ENCODE assay signal across 8 cellular contexts in the genomic region with DNA sequence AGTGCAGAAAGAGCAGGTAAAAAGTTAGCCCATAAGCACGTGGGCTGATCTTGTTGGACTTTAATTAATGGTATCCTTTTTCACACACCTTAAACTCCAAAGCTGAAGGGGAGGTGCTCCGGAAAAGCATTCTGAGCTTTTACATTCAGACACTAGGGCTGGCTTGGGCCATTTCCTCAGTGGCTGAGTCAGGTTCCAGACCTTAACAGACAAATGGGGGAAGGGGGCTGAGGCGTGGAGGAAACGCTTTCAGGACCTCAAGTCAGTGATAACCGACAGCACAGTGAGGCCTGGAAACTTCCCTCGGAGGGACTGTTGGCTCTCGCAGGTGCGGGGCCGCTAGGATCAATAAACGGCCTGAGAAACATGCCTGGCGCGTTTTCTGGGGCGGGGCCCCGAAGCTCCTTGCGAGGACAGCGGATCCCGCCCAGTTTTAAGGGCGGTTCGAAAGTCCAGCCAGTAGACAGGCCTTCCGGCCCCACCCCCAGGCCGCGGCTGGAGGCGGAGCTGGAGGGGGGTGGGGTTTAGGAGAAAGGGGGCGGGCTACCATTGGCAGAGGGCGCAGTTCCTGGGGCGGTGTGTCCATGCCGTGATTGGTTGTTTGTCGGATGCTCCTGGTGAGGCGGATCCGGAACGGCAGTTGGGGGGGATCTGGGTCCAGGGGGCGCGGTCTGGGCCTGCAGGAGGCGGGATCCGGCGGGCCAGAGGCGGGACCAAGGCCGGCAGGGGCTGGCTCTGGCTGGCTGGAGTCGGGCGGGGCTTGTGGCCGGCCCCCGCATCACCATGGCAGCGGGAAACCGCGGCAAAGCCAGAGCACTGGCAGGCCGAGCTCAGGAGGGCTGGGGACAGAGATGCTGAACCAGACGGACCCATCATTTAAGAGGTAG. TPM values are rescaled to one million over a fixed set of nuclear protein-coding genes. Genes with fewer than 3 reads are reported as not detected.
DNase-seq lines count a peak whose midpoint lies in the region; ATAC-seq and TF ChIP-seq lines count a peak whose summit lies in the region.

No MANE protein-coding gene starts in this region.

- in situ Hi-C loops in KBM-7 (cut with MboI; ENCODE audit: low pct_unique_long_range_greater_than_20kb, low sequenced_read_pairs), result no loop called here

- H3K27me3 ChIP-seq in PC-9 (ENCODE audit: insufficient read depth, low read depth), result no peaks in the 10 kb centered on the region
- no peaks in the 10 kb centered on the region for H3K27me3 ChIP-seq in muscle layer of colon (ENCODE audit: control insufficient read depth in 1 of 2, insufficient read depth in 2 of 2, low read length in 2 of 2)

- ATAC-seq in GM21723 (IDR thresholded peaks at IDR 0.05; ENCODE audit: unreplicated experiment) (peak; percentile 93), esophagus mucosa (peak; percentile 98)
- peak; percentile 94 for ATAC-seq in activated T-cell treated with anti-CD3 and anti-CD28 coated beads, Interleukin-2, amount 50 U/mL, for 4 hours

- H3K4me1 ChIP-seq in PC-9 (replicated peaks; ENCODE audit: insufficient read depth), result peaks cover 36% of the 10 kb centered on the region
- peaks cover 33% of the 10 kb centered on the region for H3K4me1 ChIP-seq in muscle layer of colon (ENCODE audit: insufficient read depth, low read length)

- BruUV-seq in PC-9 (replicated peaks; lab: Mats Ljungman, UMichigan), result no TSS peak

- H3K9ac ChIP-seq in muscle layer of colon (ENCODE audit: low read length), result peak overlapping the region; percentile 88

- intact Hi-C loops in PC-9 (cut with micrococcal nuclease; ENCODE audit: unreplicated experiment), result loop anchor here (1.0 to 2.0 kb wide), 2 partner anchors 47 to 56 kb away; partner anchors contain the start of genes CFAP68 and FDXACB1

- H3K4me3 Mint-ChIP-seq in activated T-cell treated with anti-CD3 and anti-CD28 coated beads, Interleukin-2, amount 50 U/mL, for 4 hours, result peak overlapping the region; percentile 83

- peak; percentile 93 for DNase-seq in DMS53 treated with DMSO at 0.1 percent for 48 hours (lab: John Stamatoyannopoulos, UW; ENCODE audit: unreplicated experiment)
- peak; percentile 95 for DNase-seq in KBM-7
- peak; percentile 93 to 98 for DNase-seq in PC-9
- peak; percentile 92 for DNase-seq in activated T-cell treated with anti-CD3 and anti-CD28 coated beads, Interleukin-2, amount 50 U/mL, for 4 hours
- peak; percentile 90 to 93 for DNase-seq in stimulated activated CD8-positive, alpha-beta memory T cell treated with anti-CD3 and anti-CD28 coated beads, Interleukin-7, amount 100 ng/mL, for 1 hour (ENCODE audit: low read depth in 2 of 2)

- CTCF ChIA-PET in PC-9 (lab: Charles Lee), result interaction anchor here (0.8 to 1.6 kb wide), 3 partner anchors 55 to 353 kb away, joined by 4 to 7 read pairs (median 5); no protein-coding TSS in a partner anchor

- peaks cover 12% of the 10 kb centered on the region for H3K4me1 Mint-ChIP-seq in activated T-cell treated with anti-CD3 and anti-CD28 coated beads, Interleukin-2, amount 50 U/mL, for 4 hours (ENCODE audit: low read depth)

- H3K36me3 ChIP-seq in PC-9 (ENCODE audit: low read depth) (no peaks in the 10 kb centered on the region), muscle layer of colon (ENCODE audit: insufficient read depth, low read length) (no peaks in the 10 kb centered on the region)

- no peaks in the 10 kb centered on the region for H3K36me3 Mint-ChIP-seq in activated T-cell treated with anti-CD3 and anti-CD28 coated beads, Interleukin-2, amount 50 U/mL, for 4 hours (ENCODE audit: insufficient read depth)

- POLR2A ChIA-PET in PC-9 (lab: Charles Lee; ENCODE audit: unreplicated experiment), result interaction anchor here (0.5 to 1.6 kb wide), 10 partner anchors 8 to 1948 kb away, joined by 3 to 13 read pairs (median 4); partner anchors contain the start of genes ALG9, C11orf52 and DLAT

- H3F3A ChIP-seq in PC-9 (ENCODE audit: insufficient read depth, low read depth), result peaks cover 24% of the 10 kb centered on the region

- H4K20me1 ChIP-seq in PC-9 (ENCODE audit: insufficient read depth), result no peaks in the 10 kb centered on the region

- peak overlapping the region; percentile 81 for H2AFZ ChIP-seq in PC-9

- no peaks in the 10 kb centered on the region for H3K79me2 ChIP-seq in PC-9 (ENCODE audit: low read depth)

- peaks cover 5% of the 10 kb centered on the region for H3K27me3 Mint-ChIP-seq in activated T-cell treated with anti-CD3 and anti-CD28 coated beads, Interleukin-2, amount 50 U/mL, for 4 hours (ENCODE audit: low read depth)

- H3K27ac ChIP-seq in PC-9 (peak overlapping the region; percentile 62), muscle layer of colon (ENCODE audit: low read depth, low read length) (peak overlapping the region; percentile 81)

- peak overlapping the region; percentile 92 for H3K4me2 ChIP-seq in PC-9

- H3K4me3 ChIP-seq in PC-9, result peak overlapping the region; percentile 59
- peak overlapping the region; percentile 49 to 71 for H3K4me3 ChIP-seq in muscle layer of colon (ENCODE audit: low read depth in 1 of 2, low read length in 2 of 2)

- H3K9me3 ChIP-seq in PC-9 (ENCODE audit: insufficient read depth, low read depth) (no peaks in the 10 kb centered on the region), muscle layer of colon (ENCODE audit: low read length) (no peaks in the 10 kb centered on the region)

- no peak for TF ChIP-seq CTCF in PC-9 (conservative IDR thresholded peaks at IDR 0.05)

- no peaks in the 10 kb centered on the region for H3K9me3 Mint-ChIP-seq in activated T-cell treated with anti-CD3 and anti-CD28 coated beads, Interleukin-2, amount 50 U/mL, for 4 hours

- H3K9me2 ChIP-seq in PC-9 (ENCODE audit: insufficient read depth), result no peaks in the 10 kb centered on the region

RNA-seq across cellular contexts. Expression of gene C11orf52, which starts 8.0 kb away (rescaled TPM):
- total RNA-seq in PC-9 (2021), result 2.9 and 6.4 TPM in 2 replicates
- total RNA-seq in activated T-cell treated with anti-CD3 and anti-CD28 coated beads, Interleukin-2, amount 50 U/mL, for 4 hours, result not detected
- total RNA-seq in esophagus mucosa, result 3.5 TPM

RNA-seq across cellular contexts. Expression of gene DIXDC1, which starts 10.4 kb away (rescaled TPM):
- total RNA-seq in PC-9 (2021) (4.4 and 4.9 TPM in 2 replicates), esophagus mucosa (3.3 TPM)
- 10 to 100 TPM in 2 of 3 donors, 1 to 10 TPM in 1; 5.2 to 22.7 (median 21.2) TPM for total RNA-seq in activated T-cell treated with anti-CD3 and anti-CD28 coated beads, Interleukin-2, amount 50 U/mL, for 4 hours

RNA-seq across cellular contexts. Expression of gene HSPB2, which starts 14.2 kb away (rescaled TPM):
- total RNA-seq in PC-9 (2021) (0.28 and 0.80 TPM in 2 replicates), esophagus mucosa (0.32 TPM)
- not detected for total RNA-seq in activated T-cell treated with anti-CD3 and anti-CD28 coated beads, Interleukin-2, amount 50 U/mL, for 4 hours

RNA-seq across cellular contexts. Expression of gene CRYAB, which starts 15.2 kb away (rescaled TPM):
- total RNA-seq in PC-9 (2021) (not detected in 2 replicates), esophagus mucosa (19.6 TPM)
- under 1 TPM in 1 of 3 donors, not detected in 2; 0.35 TPM for total RNA-seq in activated T-cell treated with anti-CD3 and anti-CD28 coated beads, Interleukin-2, amount 50 U/mL, for 4 hours

RNA-seq across cellular contexts. Expression of gene CFAP68, which starts 47.4 kb away (rescaled TPM):
- 27.4 and 46.8 TPM in 2 replicates for total RNA-seq in PC-9 (2021)
- total RNA-seq in activated T-cell treated with anti-CD3 and anti-CD28 coated beads, Interleukin-2, amount 50 U/mL, for 4 hours, result 10 to 100 TPM; 16.9 to 25.3 (median 17.9) TPM
- 22.5 TPM for total RNA-seq in esophagus mucosa

Comparison
In these comparisons a context has a peak if more than half of its experiments do, and no peak if none do; other contexts are left out.
1. Peak in every context shown above with its lines: DNase-seq, ATAC-seq, H3K4me3 ChIP-seq and H3K27ac ChIP-seq.